23 cellular contexts compared by ENCODE assay signal in the genomic region with DNA sequence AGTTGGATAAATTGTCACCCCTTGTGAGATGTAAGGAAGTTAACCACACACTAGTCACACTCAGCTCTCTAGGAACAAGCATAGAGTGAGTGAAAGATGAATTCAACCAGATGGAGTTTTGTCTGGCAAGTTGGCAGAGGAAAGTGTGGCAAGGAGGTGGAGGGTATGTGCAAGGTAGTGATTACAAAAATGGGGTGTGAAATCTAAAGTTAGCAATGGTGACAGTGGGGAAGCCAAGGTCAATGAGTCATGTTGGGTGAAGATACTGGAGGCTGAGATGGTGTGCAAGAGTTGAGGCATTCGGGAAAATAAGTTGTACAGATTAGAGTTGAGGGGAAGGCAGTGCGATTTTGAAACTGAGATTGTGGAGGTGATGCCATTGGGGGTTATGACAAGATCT. TPM values are rescaled to one million over a fixed set of nuclear protein-coding genes. Genes with fewer than 3 reads are reported as not detected.
A peak's percentile ranks its signal among the peaks of the same experiment; 100 is the strongest.
DNase-seq lines count a peak whose midpoint lies in the region; ATAC-seq, FAIRE-seq and TF ChIP-seq lines count a peak whose summit lies in the region.
"Had no signal": no experiment of that assay in that cellular context is flagged by ENCODE, and none has a peak within 500 bp of the region (broad histone marks: within the 10 kb centered on the region; RNA-seq: fewer than 3 reads in every experiment).

No MANE protein-coding gene starts in this region.

- SMC1A ChIA-PET in GM12878 (lab: Charles Lee; ENCODE audit: uncharacterized antibody, unreplicated experiment) = interaction anchor here (1.1 kb wide), 1 partner anchor 33 kb away, joined by 3 read pairs; no protein-coding TSS in a partner anchor

- CTCF ChIA-PET in GM12878 (lab: Yijun Ruan, JAX) = no interaction called here

- no peaks in the 10 kb centered on the region for H4K20me1 ChIP-seq in GM12878 (ENCODE audit: control insufficient read depth, insufficient read depth)

- RAD21 ChIA-PET in GM12878 (lab: Charles Lee; ENCODE audit: unreplicated experiment) = no interaction called here

- peaks cover 12% of the 10 kb centered on the region for H3K4me1 ChIP-seq in left ventricle myocardium inferior
- no peaks in the 10 kb centered on the region for H3K4me1 ChIP-seq in GM12878 (ENCODE audit: control insufficient read depth, insufficient read depth, low read length)

- no peak overlapping the region for H3K4me2 ChIP-seq in GM12878 (ENCODE audit: control insufficient read depth, insufficient read depth)

- H3K9me3 Mint-ChIP-seq in activated T-cell treated with anti-CD3 and anti-CD28 coated beads, Interleukin-2, amount 50 U/mL, for 72 hours = peaks cover 0 to 7% of the 10 kb centered on the region in 2 donors

- TF ChIP-seq EP300 in GM12878 (IDR thresholded peaks at IDR 0.05; ENCODE audit: borderline replicate concordance in 1 of 2, control insufficient read depth in 1 of 2, low read depth in 2 of 2, low read length in 2 of 2) = no peak

- H2AFZ ChIP-seq in GM12878 (ENCODE audit: control insufficient read depth, low read depth, low read length) = no peak overlapping the region
- H2AFZ ChIP-seq: GM23248 had no signal

- 55% methylated on average over 2 of the region's 2 CpGs for WGBS in GM12878 (ENCODE audit: insufficient coverage, insufficient replicate concordance, low lambda C conversion rate, missing lambda C conversion rate)

- no peaks in the 10 kb centered on the region for H3K36me3 Mint-ChIP-seq in activated T-cell treated with anti-CD3 and anti-CD28 coated beads, Interleukin-2, amount 50 U/mL, for 72 hours (ENCODE audit: insufficient read depth in 2 of 2)
- H3K36me3 Mint-ChIP-seq: CD4-positive, CD25-positive, alpha-beta regulatory T cell had no signal

- peak; percentile 65 to 68 for ATAC-seq in activated T-cell treated with anti-CD3 and anti-CD28 coated beads, Interleukin-2, amount 50 U/mL, for 72 hours (replicated peaks in 1 of 2)
- ATAC-seq in left ventricle myocardium superior = peak; percentile 48
- ATAC-seq in GM12878 = no peak
- no peak for ATAC-seq in SK-N-SH treated with all-trans-retinoic acid at 6 μM for 48 hours

- no peaks in the 10 kb centered on the region for H3K36me3 ChIP-seq in left ventricle myocardium inferior
- H3K36me3 ChIP-seq in GM12878 (ENCODE audit: control insufficient read depth in 2 of 2, insufficient read depth in 2 of 2, low read length in 1 of 2) = no peaks in the 10 kb centered on the region

- TF ChIP-seq CTCF in left ventricle myocardium inferior (IDR thresholded peaks at IDR 0.05; ENCODE audit: borderline replicate concordance) = no peak
- no peak for TF ChIP-seq CTCF in GM12878 (IDR thresholded peaks at IDR 0.05 in 2 of 3, conservative IDR thresholded peaks at IDR 0.05 in 1 of 3; ENCODE audit: control insufficient read depth in 2 of 3, extremely low read depth in 1 of 3, insufficient read depth in 1 of 3, low read depth in 3 of 3, low read length in 3 of 3)

- H3K4me3 ChIP-seq in left ventricle myocardium inferior (no peak overlapping the region), GM12878 (no peak overlapping the region)
- H3K4me3 ChIP-seq: GM23248 had no signal

- in situ Hi-C loops in GM12878 (cut with MboI) = no loop called here

- no peak overlapping the region for H3K4me3 Mint-ChIP-seq in activated T-cell treated with anti-CD3 and anti-CD28 coated beads, Interleukin-2, amount 50 U/mL, for 72 hours
- H3K4me3 Mint-ChIP-seq: CD4-positive, CD25-positive, alpha-beta regulatory T cell had no signal

- no peak overlapping the region for H3K27ac ChIP-seq in left ventricle myocardium inferior (replicated peaks)
- H3K27ac ChIP-seq in GM12878 (ENCODE audit: control insufficient read depth, insufficient read depth) = no peak overlapping the region
- H3K27ac ChIP-seq: GM23248, RWPE1 had no signal

- H3K9me3 ChIP-seq in left ventricle myocardium inferior (replicated peaks) = no peaks in the 10 kb centered on the region
- H3K9me3 ChIP-seq in GM12878 (replicated peaks; ENCODE audit: control insufficient read depth, insufficient read depth, low read length) = no peaks in the 10 kb centered on the region

- peaks cover 52% of the 10 kb centered on the region for H3K27me3 Mint-ChIP-seq in activated T-cell treated with anti-CD3 and anti-CD28 coated beads, Interleukin-2, amount 50 U/mL, for 72 hours (ENCODE audit: low read depth)

- TF ChIP-seq RAD21 in GM12878 (IDR thresholded peaks at IDR 0.05; ENCODE audit: insufficient read depth, low read depth, low read length) = no peak

- H3K9ac ChIP-seq in GM12878 (ENCODE audit: control insufficient read depth, insufficient read depth, low read length) = no peak overlapping the region
- H3K9ac ChIP-seq: GM23248 had no signal

- no TSS peak for BruUV-seq in GM12878 (replicated peaks; lab: Mats Ljungman, UMichigan)

- intact Hi-C loops in left ventricle myocardium superior (cut with micrococcal nuclease) (no loop called here), left ventricle myocardium inferior (cut with micrococcal nuclease) (no loop called here), GM12878 (cut with micrococcal nuclease; ENCODE audit: unreplicated experiment) (no loop called here)

- H3K27ac Mint-ChIP-seq in activated T-cell treated with anti-CD3 and anti-CD28 coated beads, Interleukin-2, amount 50 U/mL, for 72 hours = no peak overlapping the region
- H3K27ac Mint-ChIP-seq: CD4-positive, CD25-positive, alpha-beta regulatory T cell had no signal

- no peak for FAIRE-seq in GM12878 (lab: Jason Lieb, UNC)

- TF ChIP-seq POLR2A in GM12878 (IDR thresholded peaks at IDR 0.05; ENCODE audit: low read depth, low read length) = no peak

- H3K27me3 ChIP-seq in left ventricle myocardium inferior (ENCODE audit: low read depth) (no peaks in the 10 kb centered on the region), GM12878 (replicated peaks in 1 of 2; ENCODE audit: control insufficient read depth in 2 of 2, insufficient read depth in 2 of 2, low read length in 1 of 2) (peaks cover 0 to 1% of the 10 kb centered on the region in 2 experiments; a peak in 2 of 4 replicates)

- DNase-seq in activated T-cell treated with anti-CD3 and anti-CD28 coated beads, Interleukin-2, amount 50 U/mL, for 72 hours = peak in 1 of 2 donors; percentile 3
- no peak for DNase-seq in activated T-cell treated with anti-CD3 and anti-CD28 coated beads for 4 hours
- no peak for DNase-seq in left ventricle myocardium superior
- DNase-seq in left ventricle myocardium inferior = no peak
- DNase-seq in GM12878 (ENCODE audit: low read depth, low spot score) = no peak
- DNase-seq in pons (ENCODE audit: low spot score) = no peak
- DNase-seq: CD4-positive, CD25-positive, alpha-beta regulatory T cell; DMS153; DND-41; GM23248; H7; NCI-H1048; NCI-H1417; NCI-H1694; NCI-H2029 treated with DMSO at 0.1 percent for 48 hours; NCI-H446 treated with DMSO at 0.1 percent for 48 hours; NCI-H526; NCI-H82 had no signal

- peaks cover 9% of the 10 kb centered on the region for H3K4me1 Mint-ChIP-seq in activated T-cell treated with anti-CD3 and anti-CD28 coated beads, Interleukin-2, amount 50 U/mL, for 72 hours (ENCODE audit: low read depth)
- H3K4me1 Mint-ChIP-seq: CD4-positive, CD25-positive, alpha-beta regulatory T cell had no signal

- no peaks in the 10 kb centered on the region for H3K79me2 ChIP-seq in GM12878 (ENCODE audit: control insufficient read depth, insufficient read depth, low read length)

- POLR2A ChIA-PET in GM12878 (lab: Charles Lee) = no interaction called here

TF ChIP-seq in GM12878, 131 proteins besides CTCF, POLR2A, EP300 and RAD21 (continues in another document):
- TF ChIP-seq, protein P1, sequence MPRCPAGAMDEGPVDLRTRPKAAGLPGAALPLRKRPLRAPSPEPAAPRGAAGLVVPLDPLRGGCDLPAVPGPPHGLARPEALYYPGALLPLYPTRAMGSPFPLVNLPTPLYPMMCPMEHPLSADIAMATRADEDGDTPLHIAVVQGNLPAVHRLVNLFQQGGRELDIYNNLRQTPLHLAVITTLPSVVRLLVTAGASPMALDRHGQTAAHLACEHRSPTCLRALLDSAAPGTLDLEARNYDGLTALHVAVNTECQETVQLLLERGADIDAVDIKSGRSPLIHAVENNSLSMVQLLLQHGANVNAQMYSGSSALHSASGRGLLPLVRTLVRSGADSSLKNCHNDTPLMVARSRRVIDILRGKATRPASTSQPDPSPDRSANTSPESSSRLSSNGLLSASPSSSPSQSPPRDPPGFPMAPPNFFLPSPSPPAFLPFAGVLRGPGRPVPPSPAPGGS (IDR thresholded peaks at IDR 0.05; ENCODE audit: borderline replicate concordance, insufficient read depth, low read depth, low read length, poor library complexity, severe bottlenecking) = peak; percentile 50

TF ChIP-seq in SK-N-SH treated with all-trans-retinoic acid at 6 μM for 48 hours, 23 proteins besides CTCF, POLR2A, EP300 and RAD21 (continues in another document):
- TF ChIP-seq TOX (CRISPR knock-in tag; IDR thresholded peaks at IDR 0.05; ENCODE audit: borderline replicate concordance) = no peak

RNA-seq across cellular contexts. Expression of a gene that starts 33.7 kb away (rescaled TPM):
- under 1 TPM in 1 of 2 donors, not detected in 1; 0.16 TPM for total RNA-seq in activated T-cell treated with anti-CD3 and anti-CD28 coated beads, Interleukin-2, amount 50 U/mL, for 72 hours
- not detected for total RNA-seq in left ventricle myocardium superior
- not detected for total RNA-seq in left ventricle myocardium inferior
- not detected in 2 replicates for total RNA-seq in GM12878 (2013; cell fraction: nucleolus; rRNA removed)
- 0.11 TPM in 1 of 2 replicates, not detected in the other for total RNA-seq in GM12878 (2014; rRNA removed)
- total RNA-seq in GM12878 (2014; rRNA removed; fragmentation: Illumina TruSeq; extraction: Trizol) = not detected in 2 replicates
- not detected in 2 replicates for total RNA-seq in GM12878 (2021)
- polyA plus RNA-seq in GM12878 (2011; ENCODE audit: low read depth) = not detected
- 0.03 TPM in 1 of 2 replicates, not detected in the other for polyA plus RNA-seq in GM12878 (2011; rRNA removed)
- not detected in 2 replicates for polyA plus RNA-seq in GM12878 (2011; cell fraction: cytosol; rRNA removed)
- polyA plus RNA-seq in GM12878 (2011; cell fraction: nucleus; rRNA removed) = not detected in 2 replicates
- polyA plus RNA-seq in GM12878 (2012) = not detected in 2 replicates
- polyA plus RNA-seq in GM12878 (2014; fragmentation: Illumina TruSeq; extraction: Trizol) = not detected in 2 replicates
- polyA plus RNA-seq in GM12878 (2014; fragmentation: Nextera tagmentation; extraction: Ambion mirVana) = not detected
- not detected in 2 replicates for polyA plus RNA-seq in GM12878 (2014; rRNA removed)
- polyA plus RNA-seq in GM12878 (2016; fragmentation: Nextera tagmentation; extraction: Ambion mirVana) = not detected
- not detected in 2 replicates for polyA minus RNA-seq in GM12878 (2011; rRNA and poly(A)+ RNA removed)
- polyA minus RNA-seq in GM12878 (2011; cell fraction: cytosol; rRNA and poly(A)+ RNA removed) = not detected in 2 replicates
- polyA minus RNA-seq in GM12878 (2011; cell fraction: nucleus; rRNA and poly(A)+ RNA removed) = not detected in 2 replicates
- total RNA-seq: A172; CD4-positive, CD25-positive, alpha-beta regulatory T cell; GM23248; H7; HT-29 had no signal
- polyA plus RNA-seq: BJ; CD4-positive, CD25-positive, alpha-beta regulatory T cell; GM23248 had no signal

Comparison
In these comparisons a context has a peak if more than half of its experiments do, and no peak if none do; other contexts are left out.
1. ATAC-seq: peak in activated T-cell treated with anti-CD3 and anti-CD28 coated beads, Interleukin-2, amount 50 U/mL, for 72 hours (2 of 2) and left ventricle myocardium superior (single experiment); none in GM12878 (single experiment) and SK-N-SH treated with all-trans-retinoic acid at 6 μM for 48 hours (single experiment).